ENCODE assay signal across 1 cellular context in the genomic region with DNA sequence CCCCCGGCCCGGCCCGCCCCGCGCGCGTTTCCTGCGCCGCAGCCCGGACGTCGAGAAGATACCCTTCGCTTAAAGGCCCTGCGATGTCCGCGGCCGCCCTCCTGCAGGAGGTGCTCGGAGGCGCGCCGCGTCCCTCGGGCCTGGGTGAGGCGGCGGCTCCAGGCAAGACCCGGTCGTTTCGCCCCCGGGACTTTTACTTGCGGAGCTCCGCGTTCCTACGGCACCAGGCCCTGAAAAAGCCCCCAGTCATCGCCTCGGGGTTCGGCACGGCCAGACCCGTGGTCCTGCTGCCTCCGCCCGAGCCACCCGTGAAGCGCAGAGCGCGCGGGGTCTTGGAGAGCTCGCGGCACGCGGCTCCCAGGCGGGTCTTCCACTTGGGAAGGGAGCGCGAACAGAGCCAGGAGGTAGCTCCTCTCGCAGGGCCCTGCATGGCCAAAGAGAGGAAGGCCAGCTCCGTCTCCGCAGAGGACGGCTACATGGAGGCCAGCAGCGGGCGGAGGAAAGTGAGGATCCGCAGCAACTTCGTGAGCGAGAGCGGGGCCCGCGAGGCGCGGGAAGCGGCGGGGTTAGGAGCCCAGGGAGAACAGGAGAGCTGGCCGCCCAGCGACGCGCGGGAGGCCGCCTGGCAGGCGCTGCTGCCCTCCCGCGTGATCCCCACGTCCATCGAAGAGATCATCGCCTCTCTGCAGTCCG.
TF ChIP-seq lines count a peak whose summit lies in the region.

No MANE protein-coding gene starts in this region.

TF ChIP-seq in WTC11, 78 proteins besides CTCF, POLR2A, EP300 and RAD21 (continued from another document):
- TF ChIP-seq, protein P1, sequence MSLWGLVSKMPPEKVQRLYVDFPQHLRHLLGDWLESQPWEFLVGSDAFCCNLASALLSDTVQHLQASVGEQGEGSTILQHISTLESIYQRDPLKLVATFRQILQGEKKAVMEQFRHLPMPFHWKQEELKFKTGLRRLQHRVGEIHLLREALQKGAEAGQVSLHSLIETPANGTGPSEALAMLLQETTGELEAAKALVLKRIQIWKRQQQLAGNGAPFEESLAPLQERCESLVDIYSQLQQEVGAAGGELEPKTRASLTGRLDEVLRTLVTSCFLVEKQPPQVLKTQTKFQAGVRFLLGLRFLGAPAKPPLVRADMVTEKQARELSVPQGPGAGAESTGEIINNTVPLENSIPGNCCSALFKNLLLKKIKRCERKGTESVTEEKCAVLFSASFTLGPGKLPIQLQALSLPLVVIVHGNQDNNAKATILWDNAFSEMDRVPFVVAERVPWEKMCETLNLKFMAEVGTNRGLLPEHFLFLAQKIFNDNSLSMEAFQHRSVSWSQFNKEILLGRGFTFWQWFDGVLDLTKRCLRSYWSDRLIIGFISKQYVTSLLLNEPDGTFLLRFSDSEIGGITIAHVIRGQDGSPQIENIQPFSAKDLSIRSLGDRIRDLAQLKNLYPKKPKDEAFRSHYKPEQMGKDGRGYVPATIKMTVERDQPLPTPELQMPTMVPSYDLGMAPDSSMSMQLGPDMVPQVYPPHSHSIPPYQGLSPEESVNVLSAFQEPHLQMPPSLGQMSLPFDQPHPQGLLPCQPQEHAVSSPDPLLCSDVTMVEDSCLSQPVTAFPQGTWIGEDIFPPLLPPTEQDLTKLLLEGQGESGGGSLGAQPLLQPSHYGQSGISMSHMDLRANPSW (CRISPR knock-in tag; conservative IDR thresholded peaks at IDR 0.05; ENCODE audit: low read depth) = no peak
- TF ChIP-seq GRHL2 (CRISPR knock-in tag; IDR thresholded peaks at IDR 0.05; ENCODE audit: insufficient replicate concordance, severe bottlenecking) (no peak), FOXP1 (CRISPR knock-in tag; IDR thresholded peaks at IDR 0.05; ENCODE audit: borderline replicate concordance) (peak; percentile 55; the same call in 1 of the 2 replicates), HMGA2 (CRISPR knock-in tag; IDR thresholded peaks at IDR 0.05) (no peak), ZNF423 (CRISPR knock-in tag; IDR thresholded peaks at IDR 0.05) (no peak)
- TF ChIP-seq, protein P2, sequence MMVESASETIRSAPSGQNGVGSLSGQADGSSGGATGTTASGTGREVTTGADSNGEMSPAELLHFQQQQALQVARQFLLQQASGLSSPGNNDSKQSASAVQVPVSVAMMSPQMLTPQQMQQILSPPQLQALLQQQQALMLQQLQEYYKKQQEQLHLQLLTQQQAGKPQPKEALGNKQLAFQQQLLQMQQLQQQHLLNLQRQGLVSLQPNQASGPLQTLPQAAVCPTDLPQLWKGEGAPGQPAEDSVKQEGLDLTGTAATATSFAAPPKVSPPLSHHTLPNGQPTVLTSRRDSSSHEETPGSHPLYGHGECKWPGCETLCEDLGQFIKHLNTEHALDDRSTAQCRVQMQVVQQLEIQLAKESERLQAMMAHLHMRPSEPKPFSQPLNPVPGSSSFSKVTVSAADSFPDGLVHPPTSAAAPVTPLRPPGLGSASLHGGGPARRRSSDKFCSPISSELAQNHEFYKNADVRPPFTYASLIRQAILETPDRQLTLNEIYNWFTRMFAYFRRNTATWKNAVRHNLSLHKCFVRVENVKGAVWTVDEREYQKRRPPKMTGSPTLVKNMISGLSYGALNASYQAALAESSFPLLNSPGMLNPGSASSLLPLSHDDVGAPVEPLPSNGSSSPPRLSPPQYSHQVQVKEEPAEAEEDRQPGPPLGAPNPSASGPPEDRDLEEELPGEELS (CRISPR knock-in tag; IDR thresholded peaks at IDR 0.05) = peak; percentile 35; the same call in 1 of the 2 replicates
- TF ChIP-seq, protein P3, sequence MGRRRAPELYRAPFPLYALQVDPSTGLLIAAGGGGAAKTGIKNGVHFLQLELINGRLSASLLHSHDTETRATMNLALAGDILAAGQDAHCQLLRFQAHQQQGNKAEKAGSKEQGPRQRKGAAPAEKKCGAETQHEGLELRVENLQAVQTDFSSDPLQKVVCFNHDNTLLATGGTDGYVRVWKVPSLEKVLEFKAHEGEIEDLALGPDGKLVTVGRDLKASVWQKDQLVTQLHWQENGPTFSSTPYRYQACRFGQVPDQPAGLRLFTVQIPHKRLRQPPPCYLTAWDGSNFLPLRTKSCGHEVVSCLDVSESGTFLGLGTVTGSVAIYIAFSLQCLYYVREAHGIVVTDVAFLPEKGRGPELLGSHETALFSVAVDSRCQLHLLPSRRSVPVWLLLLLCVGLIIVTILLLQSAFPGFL (CRISPR knock-in tag; IDR thresholded peaks at IDR 0.05; ENCODE audit: borderline replicate concordance) = 0 out of 2 replicates have a peak, but pooled peaks have one; percentile 67
